In the genomic region with DNA sequence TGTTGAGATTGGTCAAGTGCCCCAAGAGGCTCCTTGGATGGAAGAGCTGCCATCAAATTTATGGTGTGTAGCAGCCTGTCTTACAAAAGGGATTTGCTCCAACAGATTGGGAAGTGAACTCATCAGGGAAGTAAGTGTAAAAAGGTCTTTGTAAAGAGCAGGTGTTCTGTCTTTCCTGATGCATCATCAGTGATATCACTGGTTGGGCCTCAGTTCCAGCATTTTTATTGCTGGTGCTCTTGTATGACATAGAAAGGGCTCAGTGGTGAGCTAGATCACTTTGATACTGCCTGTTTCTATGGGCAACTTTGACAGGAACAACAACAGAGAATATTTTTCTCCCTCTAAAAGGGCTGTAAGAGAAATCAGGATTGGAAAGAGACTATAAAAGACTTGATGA, we compare ENCODE assay signal across 29 cellular contexts. TPM values are rescaled to one million over a fixed set of nuclear protein-coding genes. Genes with fewer than 3 reads are reported as not detected.
A peak's percentile ranks its signal among the peaks of the same experiment; 100 is the strongest.
DNase-seq lines count a peak whose midpoint lies in the region; ATAC-seq and TF ChIP-seq lines count a peak whose summit lies in the region.
"Had no signal": no experiment of that assay in that cellular context is flagged by ENCODE, and none has a peak within 500 bp of the region (broad histone marks: within the 10 kb centered on the region; RNA-seq: fewer than 3 reads in every experiment).

No MANE protein-coding gene starts in this region.

- H3K27me3 ChIP-seq in PC-9 (ENCODE audit: insufficient read depth, low read depth) (no peaks in the 10 kb centered on the region), foreskin keratinocyte (no peaks in the 10 kb centered on the region)
- H3K27me3 ChIP-seq: brain microvascular endothelial cell, suprapubic skin, uterus had no signal

- H3K9me3 Mint-ChIP-seq in T-cell = peaks cover 0 to 4% (median 0%) of the 10 kb centered on the region in 3 donors
- H3K9me3 Mint-ChIP-seq: activated CD4-positive, alpha-beta T cell treated with anti-CD3 and anti-CD28 coated beads, Interleukin-2, amount 10 ng/mL, durations not matched to agents 7 days and 5 days; activated naive CD4-positive, alpha-beta T cell treated with anti-CD3 and anti-CD28 coated beads for 36 hours; memory B cell had no signal

- no peak overlapping the region for H3K4me3 ChIP-seq in PC-9
- H3K4me3 ChIP-seq: coronary artery, suprapubic skin, uterus had no signal

- no peaks in the 10 kb centered on the region for H3K36me3 Mint-ChIP-seq in T-cell
- H3K36me3 Mint-ChIP-seq: CD4-positive, CD25-positive, alpha-beta regulatory T cell; memory B cell; naive thymus-derived CD4-positive, alpha-beta T cell had no signal

- no peaks in the 10 kb centered on the region for H3K4me1 Mint-ChIP-seq in T-cell
- H3K4me1 Mint-ChIP-seq: activated CD4-positive, alpha-beta T cell treated with anti-CD3 and anti-CD28 coated beads, Interleukin-2, amount 10 ng/mL, durations not matched to agents 7 days and 5 days; CD4-positive, CD25-positive, alpha-beta regulatory T cell; endodermal cell; memory B cell; naive thymus-derived CD4-positive, alpha-beta T cell had no signal

- DNase-seq in DMS79 (lab: John Stamatoyannopoulos, UW) (peak; percentile 18), PC-9 (peak in 1 of 2 experiments; percentile 34), foreskin keratinocyte (peak in 1 of 2 donors; percentile 64), renal cortical epithelial cell (ENCODE audit: low read depth) (peak; percentile 51), GM19240 (ENCODE audit: insufficient read length, low spot score) (no peak), T-cell (no peak)
- no peak for DNase-seq in stimulated activated naive CD4-positive, alpha-beta T cell (lab: John Stamatoyannopoulos, UW)
- DNase-seq: activated CD4-positive, alpha-beta T cell treated with anti-CD3 and anti-CD28 coated beads, Interleukin-2, amount 10 ng/mL, durations not matched to agents 7 days and 5 days; activated naive CD4-positive, alpha-beta T cell treated with anti-CD3 and anti-CD28 coated beads for 36 hours; activated T-cell treated with anti-CD3 and anti-CD28 coated beads, Interleukin-2, amount 50 U/mL, for 48 hours; brain microvascular endothelial cell; CD4-positive, CD25-positive, alpha-beta regulatory T cell; endodermal cell; H7; Karpas-422; kidney glomerular epithelial cell; MV-4-11; naive thymus-derived CD4-positive, alpha-beta T cell; NCI-H146; NCI-H526; occipital lobe; retina; SK-N-SH; uterus had no signal

- H3K9me2 ChIP-seq in PC-9 (ENCODE audit: insufficient read depth) = no peaks in the 10 kb centered on the region
- H3K9me2 ChIP-seq: SK-N-SH had no signal

- no peak overlapping the region for H2AFZ ChIP-seq in PC-9

- H4K20me1 ChIP-seq in PC-9 (ENCODE audit: insufficient read depth) = no peaks in the 10 kb centered on the region

- peak overlapping the region; percentile 92 for H3K27ac ChIP-seq in PC-9
- H3K27ac ChIP-seq in foreskin keratinocyte = peak overlapping the region; percentile 93
- H3K27ac ChIP-seq: coronary artery, suprapubic skin had no signal

- 0 out of 2 replicates have a peak, but pooled peaks cover 9% of the 10 kb centered on the region for H3K9me3 ChIP-seq in PC-9 (ENCODE audit: insufficient read depth, low read depth)
- H3K9me3 ChIP-seq: SK-N-SH, suprapubic skin, uterus had no signal

- no peaks in the 10 kb centered on the region for H3K36me3 ChIP-seq in PC-9 (ENCODE audit: low read depth)
- H3K36me3 ChIP-seq: brain microvascular endothelial cell, suprapubic skin, uterus had no signal

- TF ChIP-seq CTCF in PC-9 (conservative IDR thresholded peaks at IDR 0.05) (no peak), foreskin keratinocyte (conservative IDR thresholded peaks at IDR 0.05) (no peak)

- H3K4me2 ChIP-seq in PC-9 = peak overlapping the region; percentile 48

- ATAC-seq in foreskin keratinocyte (peak; percentile 42), GM18909 (IDR thresholded peaks at IDR 0.05; ENCODE audit: poor library complexity, unreplicated experiment) (no peak), T-cell (replicated peaks in 1 of 4) (no peak)
- ATAC-seq: naive thymus-derived CD4-positive, alpha-beta T cell had no signal

- no TSS peak for BruUV-seq in PC-9 (replicated peaks; lab: Mats Ljungman, UMichigan)

- H3K79me2 ChIP-seq in PC-9 (ENCODE audit: low read depth) = no peaks in the 10 kb centered on the region

- intact Hi-C loops in PC-9 (cut with micrococcal nuclease; ENCODE audit: unreplicated experiment) = no loop called here

- no peak overlapping the region for H3K27ac Mint-ChIP-seq in T-cell
- H3K27ac Mint-ChIP-seq: activated CD4-positive, alpha-beta T cell treated with anti-CD3 and anti-CD28 coated beads, Interleukin-2, amount 10 ng/mL, durations not matched to agents 7 days and 5 days; activated naive CD4-positive, alpha-beta T cell treated with anti-CD3 and anti-CD28 coated beads for 36 hours; CD4-positive, CD25-positive, alpha-beta regulatory T cell; endodermal cell; memory B cell; naive thymus-derived CD4-positive, alpha-beta T cell had no signal

- POLR2A ChIA-PET in PC-9 (lab: Charles Lee; ENCODE audit: unreplicated experiment) = no interaction called here
- POLR2A ChIA-PET in T-cell (lab: Charles Lee) = no interaction called here

- CTCF ChIA-PET in PC-9 (lab: Charles Lee) (no interaction called here), T-cell (lab: Charles Lee) (no interaction called here)

- no peak overlapping the region for H3K4me3 Mint-ChIP-seq in T-cell
- H3K4me3 Mint-ChIP-seq: activated CD4-positive, alpha-beta T cell treated with anti-CD3 and anti-CD28 coated beads, Interleukin-2, amount 10 ng/mL, durations not matched to agents 7 days and 5 days; activated naive CD4-positive, alpha-beta T cell treated with anti-CD3 and anti-CD28 coated beads for 36 hours; CD4-positive, CD25-positive, alpha-beta regulatory T cell; endodermal cell; memory B cell; naive thymus-derived CD4-positive, alpha-beta T cell had no signal

- H3F3A ChIP-seq in PC-9 (ENCODE audit: insufficient read depth, low read depth) = peaks cover 19% of the 10 kb centered on the region

- peaks cover 5 to 14% of the 10 kb centered on the region in 2 donors for H3K27me3 Mint-ChIP-seq in T-cell
- H3K27me3 Mint-ChIP-seq: activated CD4-positive, alpha-beta T cell treated with anti-CD3 and anti-CD28 coated beads, Interleukin-2, amount 10 ng/mL, durations not matched to agents 7 days and 5 days; CD4-positive, CD25-positive, alpha-beta regulatory T cell; memory B cell had no signal

- H3K4me1 ChIP-seq in PC-9 (replicated peaks; ENCODE audit: insufficient read depth) = peaks cover 69% of the 10 kb centered on the region
- H3K4me1 ChIP-seq in foreskin keratinocyte = peaks cover 39% of the 10 kb centered on the region
- H3K4me1 ChIP-seq: uterus had no signal

RNA-seq across cellular contexts. Expression of gene GABRE, which starts 8.7 kb away (rescaled TPM):
- total RNA-seq in PC-9 (2021) (22.1 and 24.5 TPM in 2 replicates), foreskin keratinocyte (8.3 and 9.8 TPM in 2 replicates), renal cortical epithelial cell (0.52 and 11.2 TPM in 2 replicates), T-cell (under 1 TPM in 3 of 5 donors, not detected in 2; 0.16 to 0.58 (median 0.30) TPM)
- polyA plus RNA-seq in foreskin keratinocyte = 3.9 and 4.4 TPM in 2 replicates
- total RNA-seq: activated CD4-positive, alpha-beta T cell treated with anti-CD3 and anti-CD28 coated beads, Interleukin-2, amount 10 ng/mL, durations not matched to agents 7 days and 5 days; activated naive CD4-positive, alpha-beta T cell treated with anti-CD3 and anti-CD28 coated beads for 36 hours; CD4-positive, CD25-positive, alpha-beta regulatory T cell; naive thymus-derived CD4-positive, alpha-beta T cell; T-helper 2 cell treated with Interferon-gamma antibody and Interleukin-4, amounts not matched to agents 100 ng/mL and 5 ng/mL, for 36 hours had no signal
- polyA plus RNA-seq: CD4-positive, CD25-positive, alpha-beta regulatory T cell; naive thymus-derived CD4-positive, alpha-beta T cell had no signal

Comparison
In these comparisons a context has a peak if more than half of its experiments do, and no peak if none do; other contexts are left out.
1. DNase-seq: peak in DMS79 (single experiment) and renal cortical epithelial cell (single experiment); none in GM19240 (single experiment), stimulated activated naive CD4-positive, alpha-beta T cell (0 of 6) and T-cell (0 of 34).